22 cellular contexts compared by ENCODE assay signal in the genomic region with DNA sequence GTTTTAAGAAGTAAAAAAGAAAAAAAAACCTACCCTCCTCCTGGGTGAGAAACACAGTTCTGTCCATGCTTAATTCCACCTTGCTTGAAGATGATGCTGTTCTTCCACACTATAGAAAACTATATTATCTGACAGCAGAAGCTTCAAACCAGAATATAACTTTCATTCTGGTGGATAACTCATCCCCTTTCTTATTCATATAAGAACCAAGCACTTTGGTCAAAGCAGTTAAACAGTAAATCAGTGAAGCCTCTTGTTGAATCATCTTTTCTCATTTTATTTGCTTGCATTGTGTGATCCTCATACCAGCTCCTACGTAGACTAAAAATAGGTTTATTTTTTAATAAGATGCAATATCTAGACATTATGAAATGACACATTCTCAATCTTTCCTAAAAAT. TPM values are rescaled to one million over a fixed set of nuclear protein-coding genes. Genes with fewer than 3 reads are reported as not detected.
DNase-seq lines count a peak whose midpoint lies in the region; ATAC-seq, FAIRE-seq and TF ChIP-seq lines count a peak whose summit lies in the region.
"Had no signal": no experiment of that assay in that cellular context is flagged by ENCODE, and none has a peak within 500 bp of the region (broad histone marks: within the 10 kb centered on the region; RNA-seq: fewer than 3 reads in every experiment).

No MANE protein-coding gene starts in this region.

- H3K27ac Mint-ChIP-seq in activated T-cell treated with anti-CD3 and anti-CD28 coated beads, Interleukin-2, amount 50 U/mL, for 72 hours: no peak overlapping the region
- no peak overlapping the region for H3K27ac Mint-ChIP-seq in activated T-helper 17 cell treated with anti-CD3 and anti-CD28 coated beads, Interleukin-2, amount 50 U/mL, for 72 hours
- no peak overlapping the region for H3K27ac Mint-ChIP-seq in CD4-positive, alpha-beta T cell
- H3K27ac Mint-ChIP-seq: CD8-positive, alpha-beta T cell had no signal

- TF ChIP-seq CTCF in OCI-LY7 (conservative IDR thresholded peaks at IDR 0.05; ENCODE audit: low read length): no peak
- TF ChIP-seq CTCF in CD4-positive, alpha-beta T cell (IDR thresholded peaks at IDR 0.05): no peak

- no peak for FAIRE-seq in HTR-8/SVneo (lab: Jason Lieb, UNC)
- FAIRE-seq: A204.1, D721Med, G401.6, GM12891 had no signal

- no peak overlapping the region for H3K27ac ChIP-seq in OCI-LY7 (ENCODE audit: low read depth, low read length, poor library complexity, severe bottlenecking)
- no peak overlapping the region for H3K27ac ChIP-seq in CD4-positive, alpha-beta T cell (ENCODE audit: low read depth, low read length)
- H3K27ac ChIP-seq: BLaER1 had no signal

- H3K4me1 ChIP-seq in OCI-LY7 (ENCODE audit: insufficient read depth, low read length, poor library complexity, severe bottlenecking): peaks cover 11% of the 10 kb centered on the region
- H3K4me1 ChIP-seq: BE2C, BLaER1 had no signal

- no peak for DNase-seq in activated T-cell treated with anti-CD3 and anti-CD28 coated beads, Interleukin-2, amount 50 U/mL, for 72 hours
- no peak for DNase-seq in activated T-cell treated with anti-CD3 and anti-CD28 coated beads for 4 hours
- DNase-seq in OCI-LY7 (ENCODE audit: low spot score): no peak
- no peak for DNase-seq in CD4-positive, alpha-beta T cell
- DNase-seq in HTR-8/SVneo (ENCODE audit: insufficient read length, low spot score): no peak
- DNase-seq: 8988T; ACHN; BE2C; C1 segment of cervical spinal cord; Caco-2; Calu3; CD4-positive, CD25-positive, alpha-beta regulatory T cell; CD8-positive, alpha-beta T cell; DMS79 treated with DMSO at 0.1 percent for 48 hours; GF-D8 had no signal

- POLR2A ChIA-PET in OCI-LY7 (lab: Charles Lee): no interaction called here
- POLR2A ChIA-PET in CD4-positive, alpha-beta T cell (lab: Charles Lee): interaction anchor here (0.9 kb wide), 1 partner anchor 37 kb away, joined by 4 read pairs; no protein-coding TSS in a partner anchor

- intact Hi-C loops in OCI-LY7 (cut with micrococcal nuclease; ENCODE audit: unreplicated experiment): no loop called here
- intact Hi-C loops in CD4-positive, alpha-beta T cell (cut with DNase I, micrococcal nuclease): no loop called here

- no peaks in the 10 kb centered on the region for H3K79me2 ChIP-seq in OCI-LY7 (ENCODE audit: insufficient read depth, low read depth, low read length)

- CTCF ChIA-PET in OCI-LY7 (lab: Charles Lee; ENCODE audit: unreplicated experiment): interaction anchor here (1.0 kb wide), 1 partner anchor 11 kb away, joined by 3 read pairs; no protein-coding TSS in a partner anchor
- CTCF ChIA-PET in CD4-positive, alpha-beta T cell (lab: Charles Lee): interaction anchor here (1.9 kb wide), 1 partner anchor 11 kb away, joined by 5 read pairs; no protein-coding TSS in a partner anchor

- H3K4me3 Mint-ChIP-seq in activated T-cell treated with anti-CD3 and anti-CD28 coated beads, Interleukin-2, amount 50 U/mL, for 72 hours: no peak overlapping the region
- H3K4me3 Mint-ChIP-seq in activated T-helper 17 cell treated with anti-CD3 and anti-CD28 coated beads, Interleukin-2, amount 50 U/mL, for 72 hours: no peak overlapping the region
- H3K4me3 Mint-ChIP-seq in CD4-positive, alpha-beta T cell: no peak overlapping the region
- H3K4me3 Mint-ChIP-seq: CD14-positive monocyte; CD4-positive, CD25-positive, alpha-beta regulatory T cell; CD8-positive, alpha-beta T cell had no signal

- H3K4me3 ChIP-seq in OCI-LY7 (ENCODE audit: low read depth, low read length, poor library complexity, severe bottlenecking): no peak overlapping the region
- H3K4me3 ChIP-seq: BLaER1 had no signal

- H4K20me1 ChIP-seq in OCI-LY7 (ENCODE audit: insufficient read depth, low read length): no peaks in the 10 kb centered on the region; the same call in 1 of the 2 replicates
- H4K20me1 ChIP-seq: BLaER1 had no signal

- no peak overlapping the region for H2AFZ ChIP-seq in OCI-LY7 (ENCODE audit: low read length)

- TSS peak; percentile 50 for BruUV-seq in OCI-LY7 (replicated peaks; lab: Mats Ljungman, UMichigan)

- no peaks in the 10 kb centered on the region for H3K9me3 Mint-ChIP-seq in activated T-cell treated with anti-CD3 and anti-CD28 coated beads, Interleukin-2, amount 50 U/mL, for 72 hours
- no peaks in the 10 kb centered on the region for H3K9me3 Mint-ChIP-seq in activated T-helper 17 cell treated with anti-CD3 and anti-CD28 coated beads, Interleukin-2, amount 50 U/mL, for 72 hours
- no peaks in the 10 kb centered on the region for H3K9me3 Mint-ChIP-seq in CD4-positive, alpha-beta T cell
- H3K9me3 Mint-ChIP-seq: CD4-positive, CD25-positive, alpha-beta regulatory T cell; CD8-positive, alpha-beta T cell had no signal

- peaks cover under 1 to 2% of the 10 kb centered on the region in 2 donors for H3K36me3 Mint-ChIP-seq in activated T-cell treated with anti-CD3 and anti-CD28 coated beads, Interleukin-2, amount 50 U/mL, for 72 hours (ENCODE audit: insufficient read depth in 2 of 2)
- H3K36me3 Mint-ChIP-seq in activated T-helper 17 cell treated with anti-CD3 and anti-CD28 coated beads, Interleukin-2, amount 50 U/mL, for 72 hours (ENCODE audit: low read depth): peaks cover 8% of the 10 kb centered on the region
- peaks cover 29% of the 10 kb centered on the region for H3K36me3 Mint-ChIP-seq in CD4-positive, alpha-beta T cell (ENCODE audit: low read depth)

- H3K27me3 Mint-ChIP-seq in activated T-cell treated with anti-CD3 and anti-CD28 coated beads, Interleukin-2, amount 50 U/mL, for 72 hours (ENCODE audit: low read depth): no peaks in the 10 kb centered on the region
- no peaks in the 10 kb centered on the region for H3K27me3 Mint-ChIP-seq in activated T-helper 17 cell treated with anti-CD3 and anti-CD28 coated beads, Interleukin-2, amount 50 U/mL, for 72 hours
- no peaks in the 10 kb centered on the region for H3K27me3 Mint-ChIP-seq in CD4-positive, alpha-beta T cell
- H3K27me3 Mint-ChIP-seq: CD4-positive, CD25-positive, alpha-beta regulatory T cell had no signal

- peak; percentile 34 to 70 for ATAC-seq in activated T-cell treated with anti-CD3 and anti-CD28 coated beads, Interleukin-2, amount 50 U/mL, for 72 hours (replicated peaks in 1 of 2)
- ATAC-seq in activated T-helper 17 cell treated with anti-CD3 and anti-CD28 coated beads, Interleukin-2, amount 50 U/mL, for 72 hours (replicated peaks): peak; percentile 42
- no peak for ATAC-seq in CD4-positive, alpha-beta T cell (ENCODE audit: poor library complexity)
- ATAC-seq: CD8-positive, alpha-beta T cell had no signal

- H3K4me2 ChIP-seq in OCI-LY7 (ENCODE audit: low read length): no peak overlapping the region
- H3K4me2 ChIP-seq: BLaER1 had no signal

- no peaks in the 10 kb centered on the region for H3K27me3 ChIP-seq in CD4-positive, alpha-beta T cell (ENCODE audit: control insufficient read depth, insufficient read depth, low read length)
- H3K27me3 ChIP-seq: BE2C, BLaER1 had no signal

- 0 out of 2 replicates have a peak, but pooled peaks cover 4% of the 10 kb centered on the region for H3K9me2 ChIP-seq in OCI-LY7 (ENCODE audit: insufficient read depth, low read length)

- H3K9me3 ChIP-seq in OCI-LY7 (ENCODE audit: low read length): no peaks in the 10 kb centered on the region
- peaks cover 2% of the 10 kb centered on the region for H3K9me3 ChIP-seq in CD4-positive, alpha-beta T cell (ENCODE audit: control insufficient read depth, low read length)
- H3K9me3 ChIP-seq: BE2C, Caco-2 had no signal

- H3K36me3 ChIP-seq in OCI-LY7 (ENCODE audit: insufficient read depth, low read length): peaks cover 6% of the 10 kb centered on the region; the same call in 1 of the 2 replicates
- H3K36me3 ChIP-seq: BE2C, BLaER1 had no signal

- peaks cover 19% of the 10 kb centered on the region for H3K4me1 Mint-ChIP-seq in activated T-cell treated with anti-CD3 and anti-CD28 coated beads, Interleukin-2, amount 50 U/mL, for 72 hours (ENCODE audit: low read depth)
- peaks cover 15% of the 10 kb centered on the region for H3K4me1 Mint-ChIP-seq in activated T-helper 17 cell treated with anti-CD3 and anti-CD28 coated beads, Interleukin-2, amount 50 U/mL, for 72 hours
- H3K4me1 Mint-ChIP-seq in CD4-positive, alpha-beta T cell (ENCODE audit: low read depth): peaks cover 17% of the 10 kb centered on the region

RNA-seq across cellular contexts. Expression of gene PRDX6, which starts 36.7 kb away (rescaled TPM):
- total RNA-seq in activated T-cell treated with anti-CD3 and anti-CD28 coated beads, Interleukin-2, amount 50 U/mL, for 72 hours: 100 to 1,000 TPM; 136 to 147 TPM
- total RNA-seq in OCI-LY7 (2014; rRNA removed; shearing (Covaris generic)): 87.4 and 109 TPM in 2 replicates
- 144 and 148 TPM in 2 replicates for total RNA-seq in OCI-LY7 (2022)
- 100 to 1,000 TPM; 101 to 123 TPM for total RNA-seq in activated T-helper 17 cell treated with anti-CD3 and anti-CD28 coated beads, Interleukin-2, amount 50 U/mL, for 72 hours
- 100 to 1,000 TPM; 101 to 102 TPM for total RNA-seq in CD4-positive, alpha-beta T cell
